Comparison of ENCODE assay signal across 8 cellular contexts in the genomic region with DNA sequence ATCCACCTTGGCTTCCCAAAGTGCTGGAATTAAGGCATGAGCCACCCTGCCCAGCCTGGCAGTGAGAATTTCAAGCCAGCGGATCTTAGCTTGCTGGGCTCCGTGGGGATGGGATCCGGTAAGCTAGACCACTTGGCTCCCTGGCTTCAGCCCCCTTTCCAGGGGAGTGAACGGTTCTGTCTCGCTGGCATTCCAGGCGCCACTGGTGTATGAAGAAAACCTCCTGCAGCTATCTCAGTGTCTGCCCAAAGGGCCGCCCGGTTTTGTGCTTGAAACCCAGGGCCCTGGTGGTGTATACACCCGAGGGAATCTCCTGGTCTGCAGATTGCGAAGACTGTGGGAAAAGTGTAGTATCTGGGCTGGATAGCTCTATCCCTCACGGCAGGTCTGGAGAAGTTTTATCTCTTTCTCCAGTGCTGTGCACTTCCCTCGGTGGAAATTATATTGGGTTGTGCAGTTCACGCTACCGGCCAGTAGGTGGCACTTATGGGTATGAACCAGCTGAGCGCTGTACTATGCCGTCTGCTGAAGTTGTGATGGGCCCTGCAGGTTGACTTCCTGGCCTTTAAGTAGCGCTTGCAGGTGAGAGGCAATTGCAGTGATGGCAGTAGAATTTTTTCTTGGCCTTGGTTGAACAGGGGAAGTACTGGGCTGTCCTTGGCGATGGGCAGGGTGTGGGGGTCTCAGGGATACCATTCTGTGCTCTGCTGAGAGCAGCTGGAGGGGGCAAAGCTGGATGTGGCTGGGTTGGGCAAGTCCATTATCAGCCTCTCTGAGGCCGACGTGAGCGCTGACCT.
A peak's percentile ranks its signal among the peaks of the same experiment; 100 is the strongest.
DNase-seq lines count a peak whose midpoint lies in the region; ATAC-seq and TF ChIP-seq lines count a peak whose summit lies in the region.

No MANE protein-coding gene starts in this region.

- H2BK12ac ChIP-seq in neuronal stem cell (ENCODE audit: low read length): no peak overlapping the region

- H2AK5ac ChIP-seq in neuronal stem cell (ENCODE audit: low read depth, low read length): peak overlapping the region; percentile 16

- H3K36me3 Mint-ChIP-seq in activated CD8-positive, alpha-beta T cell treated with anti-CD3 and anti-CD28 coated beads, Interleukin-2, amount 10 ng/mL, durations not matched to agents 7 days and 5 days (ENCODE audit: low read depth): no peaks in the 10 kb centered on the region

- H3K4me2 ChIP-seq in neuronal stem cell (ENCODE audit: insufficient read depth, low read length, poor library complexity, severe bottlenecking): no peak overlapping the region

- H3K4me1 ChIP-seq in neuronal stem cell (ENCODE audit: control insufficient read depth in 2 of 2, insufficient read depth in 1 of 2, low read depth in 1 of 2, low read length in 2 of 2): no peaks in the 10 kb centered on the region

- ATAC-seq in GM18499 (IDR thresholded peaks at IDR 0.05; ENCODE audit: insufficient read depth, unreplicated experiment) (peak; percentile 99), HG02759 (IDR thresholded peaks at IDR 0.05; ENCODE audit: unreplicated experiment) (peak; percentile 99)
- ATAC-seq in activated CD8-positive, alpha-beta T cell treated with anti-CD3 and anti-CD28 coated beads, Interleukin-2, amount 10 ng/mL, durations not matched to agents 7 days and 5 days: peak; percentile 70

- H3K27me3 ChIP-seq in neuronal stem cell (ENCODE audit: control insufficient read depth in 3 of 3, insufficient read depth in 3 of 3, low read depth in 1 of 3, low read length in 3 of 3): no peaks in the 10 kb centered on the region

- no peaks in the 10 kb centered on the region for H3K4me1 Mint-ChIP-seq in activated CD8-positive, alpha-beta T cell treated with anti-CD3 and anti-CD28 coated beads, Interleukin-2, amount 10 ng/mL, durations not matched to agents 7 days and 5 days (ENCODE audit: low read depth)

- no peak overlapping the region for H3K27ac Mint-ChIP-seq in activated CD8-positive, alpha-beta T cell treated with anti-CD3 and anti-CD28 coated beads, Interleukin-2, amount 10 ng/mL, durations not matched to agents 7 days and 5 days

- no peak overlapping the region for H3K27ac ChIP-seq in neuronal stem cell (replicated peaks; ENCODE audit: low read length)

- H3K4me3 Mint-ChIP-seq in activated CD8-positive, alpha-beta T cell treated with anti-CD3 and anti-CD28 coated beads, Interleukin-2, amount 10 ng/mL, durations not matched to agents 7 days and 5 days: no peak overlapping the region

- intact Hi-C loops in lower leg skin (cut with DNase I; ENCODE audit: low total_unique reads): no loop called here

- POLR2A ChIA-PET in activated CD8-positive, alpha-beta T cell treated with anti-CD3 and anti-CD28 coated beads, Interleukin-2, amount 10 ng/mL, durations not matched to agents 7 days and 5 days (lab: Charles Lee): no interaction called here

- no peak overlapping the region for H2BK5ac ChIP-seq in neuronal stem cell (ENCODE audit: low read length)

- H3K36me3 ChIP-seq in neuronal stem cell (replicated peaks in 1 of 2; ENCODE audit: control insufficient read depth in 2 of 2, insufficient read depth in 2 of 2, low read length in 2 of 2): no peaks in the 10 kb centered on the region

- WGBS in neuronal stem cell (ENCODE audit: extremely low coverage in 2 of 2, insufficient read length in 2 of 2, insufficient replicate concordance in 1 of 2), 2 donors: no CpG with 5 or more reads among the region's 21 CpGs
- WGBS in lower leg skin, 2 donors: 56 to 57% methylated on average over 20 of the region's 21 CpGs

- no peak overlapping the region for H4K8ac ChIP-seq in neuronal stem cell (ENCODE audit: low read depth, low read length)

- no peaks in the 10 kb centered on the region for H3K9me3 ChIP-seq in neuronal stem cell (replicated peaks in 1 of 2; ENCODE audit: control insufficient read depth in 2 of 2, insufficient read depth in 1 of 2, low read depth in 1 of 2, low read length in 2 of 2)

- H3K9me3 Mint-ChIP-seq in activated CD8-positive, alpha-beta T cell treated with anti-CD3 and anti-CD28 coated beads, Interleukin-2, amount 10 ng/mL, durations not matched to agents 7 days and 5 days (ENCODE audit: insufficient read depth): no peaks in the 10 kb centered on the region

- H3K18ac ChIP-seq in neuronal stem cell (ENCODE audit: low read length): no peak overlapping the region

- H3K23ac ChIP-seq in neuronal stem cell (ENCODE audit: low read depth, low read length, poor library complexity): no peak overlapping the region

- no peak overlapping the region for H4K91ac ChIP-seq in neuronal stem cell (ENCODE audit: low read depth, low read length, poor library complexity)

- H2BK15ac ChIP-seq in neuronal stem cell (ENCODE audit: low read length): peak overlapping the region; percentile 8

- no peaks in the 10 kb centered on the region for H3K27me3 Mint-ChIP-seq in activated CD8-positive, alpha-beta T cell treated with anti-CD3 and anti-CD28 coated beads, Interleukin-2, amount 10 ng/mL, durations not matched to agents 7 days and 5 days (ENCODE audit: low read depth)

- H2BK120ac ChIP-seq in neuronal stem cell (ENCODE audit: low read depth, low read length): no peak overlapping the region

- no peak overlapping the region for H3K4me3 ChIP-seq in NB4 (ENCODE audit: low read depth, low read length)
- no peak overlapping the region for H3K4me3 ChIP-seq in fibroblast of mammary gland (ENCODE audit: control insufficient read depth, low read depth, low read length)
- no peak overlapping the region for H3K4me3 ChIP-seq in neuronal stem cell (ENCODE audit: low read length in 2 of 2)
- no peak overlapping the region for H3K4me3 ChIP-seq in lower leg skin (ENCODE audit: low read depth, poor library complexity, severe bottlenecking)

- no peak overlapping the region for H3K4ac ChIP-seq in neuronal stem cell (ENCODE audit: low read length)

- peak; percentile 80 for TF ChIP-seq CTCF in NB4 (IDR thresholded peaks at IDR 0.05; ENCODE audit: low read depth, low read length)
- TF ChIP-seq CTCF in fibroblast of mammary gland (conservative IDR thresholded peaks at IDR 0.05; ENCODE audit: control insufficient read depth, insufficient read depth, low read depth, low read length): peak; percentile 68
- TF ChIP-seq CTCF in lower leg skin (IDR thresholded peaks at IDR 0.05): no peak

- CTCF ChIA-PET in activated CD8-positive, alpha-beta T cell treated with anti-CD3 and anti-CD28 coated beads, Interleukin-2, amount 10 ng/mL, durations not matched to agents 7 days and 5 days (lab: Charles Lee): interaction anchor here (0.6 to 1.5 kb wide), 4 partner anchors 22 to 1363 kb away, joined by 3 read pairs; no protein-coding TSS in a partner anchor

- DNase-seq in AG08395 (ENCODE audit: low spot score) (peak; percentile 55), NB4 (ENCODE audit: low read depth) (peak; percentile 70), fibroblast of mammary gland (ENCODE audit: low read depth) (peak; percentile 47), neuronal stem cell (ENCODE audit: low spot score) (peak; percentile 30), lower leg skin (ENCODE audit: low spot score in 2 of 2) (no peak)
- DNase-seq in activated CD8-positive, alpha-beta T cell treated with anti-CD3 and anti-CD28 coated beads, Interleukin-2, amount 10 ng/mL, durations not matched to agents 7 days and 5 days: peak; percentile 59

- peak overlapping the region; percentile 67 for H2AFZ ChIP-seq in neuronal stem cell (ENCODE audit: low read length)

- TF ChIP-seq POLR2A in NB4 (IDR thresholded peaks at IDR 0.05; ENCODE audit: extremely low read depth, insufficient read length) (no peak), lower leg skin (IDR thresholded peaks at IDR 0.05) (no peak)

- H3K79me1 ChIP-seq in neuronal stem cell (ENCODE audit: low read depth, low read length): peaks cover 2% of the 10 kb centered on the region

- no peak overlapping the region for H3K14ac ChIP-seq in neuronal stem cell (ENCODE audit: low read length)

- no peak overlapping the region for H3K9ac ChIP-seq in neuronal stem cell (ENCODE audit: low read depth, low read length, poor library complexity)

Comparison
In these comparisons a context has a peak if more than half of its experiments do, and no peak if none do; other contexts are left out.
1. DNase-seq: peak in AG08395 (single experiment), NB4 (single experiment), activated CD8-positive, alpha-beta T cell treated with anti-CD3 and anti-CD28 coated beads, Interleukin-2, amount 10 ng/mL, durations not matched to agents 7 days and 5 days (single experiment), fibroblast of mammary gland (single experiment) and neuronal stem cell (single experiment); none in lower leg skin (0 of 2).
2. CTCF ChIP-seq: peak in NB4 (single experiment) and fibroblast of mammary gland (single experiment); none in lower leg skin (0 of 3).
3. Peak in every context shown above with its lines, with median percentiles within 50 percentile points of each other: ATAC-seq.